ENCODE assay signal across 8 cellular contexts in genomic region chr6:111758608-111759293, GRCh38.
DNase-seq lines count a peak whose midpoint lies in the region; ATAC-seq, FAIRE-seq and TF ChIP-seq lines count a peak whose summit lies in the region.
"Had no signal": no experiment of that assay in that cellular context is flagged by ENCODE, and none has a peak within 500 bp of the region (broad histone marks: within the 10 kb centered on the region; RNA-seq: fewer than 3 reads in every experiment).

No MANE protein-coding gene starts in this region.

- no peak overlapping the region for H4K8ac ChIP-seq in H1 (ENCODE audit: extremely low read depth, insufficient read depth, low read length)

- H3K4me1 ChIP-seq in Loucy (ENCODE audit: insufficient read depth, low read length, poor library complexity, severe bottlenecking) (peaks cover 67% of the 10 kb centered on the region), H1 (replicated peaks in 1 of 4; ENCODE audit: control insufficient read depth in 3 of 4, insufficient read depth in 4 of 4, low read length in 3 of 4) (peaks cover 0 to 15% (median 8%) of the 10 kb centered on the region in 4 experiments; a peak in 5 of 7 replicates), small intestine (ENCODE audit: control insufficient read depth in 2 of 2, insufficient read depth in 1 of 2, low read depth in 1 of 2, low read length in 1 of 2) (peaks cover 0 to 2% of the 10 kb centered on the region in 2 donors)

- H3K9me3 ChIP-seq in Loucy (ENCODE audit: insufficient read depth, low read depth, low read length) = no peaks in the 10 kb centered on the region
- H3K9me3 ChIP-seq in H1 (ENCODE audit: insufficient read depth in 2 of 2, low read depth in 1 of 2, low read length in 1 of 2) = no peaks in the 10 kb centered on the region
- H3K9me3 ChIP-seq in small intestine (ENCODE audit: control insufficient read depth, low read depth) = no peaks in the 10 kb centered on the region

- H3K14ac ChIP-seq in H1 (ENCODE audit: insufficient read length) = no peak overlapping the region

- H3K27me3 ChIP-seq in Loucy (ENCODE audit: insufficient read depth, low read length, poor library complexity, severe bottlenecking) (no peaks in the 10 kb centered on the region), H1 (replicated peaks in 1 of 4; ENCODE audit: control insufficient read depth in 3 of 4, extremely low read depth in 1 of 4, insufficient read depth in 3 of 4, low read length in 3 of 4) (no peaks in the 10 kb centered on the region), small intestine (ENCODE audit: control insufficient read depth in 2 of 2, insufficient read depth in 2 of 2, low read length in 2 of 2) (no peaks in the 10 kb centered on the region)

- peak overlapping the region; percentile 18 for H3K4me3 ChIP-seq in Loucy (ENCODE audit: low read length, poor library complexity, severe bottlenecking)
- H3K4me3 ChIP-seq in H1 (ENCODE audit: extremely low read depth in 1 of 4, insufficient read depth in 2 of 4, low read depth in 3 of 4, low read length in 4 of 4) = no peak overlapping the region
- H3K4me3 ChIP-seq in small intestine (ENCODE audit: low read depth in 1 of 2, low read length in 2 of 2) = peak overlapping the region; percentile 12 to 34

- H2BK15ac ChIP-seq in H1 (ENCODE audit: low read length) = peak overlapping the region; percentile 47; the same call in 1 of the 2 replicates

- H3K79me2 ChIP-seq in Loucy (ENCODE audit: insufficient read depth, low read length) (peaks cover 77% of the 10 kb centered on the region), H1 (ENCODE audit: control insufficient read depth in 1 of 2, insufficient read depth in 2 of 2, low read length in 2 of 2) (peaks cover 0 to 2% of the 10 kb centered on the region in 2 experiments; a peak in 1 of 4 replicates)

- 0 out of 2 replicates have a peak overlapping the region, but pooled peaks have one; percentile 69 for H2BK12ac ChIP-seq in H1 (ENCODE audit: low read depth, low read length)

- H3K9ac ChIP-seq in Loucy (ENCODE audit: low read depth, low read length, poor library complexity, severe bottlenecking) (peak overlapping the region; percentile 30), H1 (replicated peaks in 1 of 4; ENCODE audit: extremely low read depth in 1 of 4, low read depth in 3 of 4, low read length in 3 of 4) (no peak overlapping the region)

- 0 out of 2 replicates have a peak overlapping the region, but pooled peaks have one; percentile 66 for H2BK5ac ChIP-seq in H1 (ENCODE audit: low read depth, low read length)

- no peak for FAIRE-seq in H1 (lab: Jason Lieb, UNC)
- FAIRE-seq in small intestine (lab: Jason Lieb, UNC) = no peak

- H3K18ac ChIP-seq in H1 (ENCODE audit: extremely low read depth, low read length) = peak overlapping the region; percentile 15; the same call in 1 of the 2 replicates

- 0 out of 2 replicates have a peak, but pooled peaks cover under 1% of the 10 kb centered on the region for H3K36me3 ChIP-seq in Loucy (ENCODE audit: insufficient read depth, low read length)
- H3K36me3 ChIP-seq in H1 (ENCODE audit: control insufficient read depth in 2 of 4, insufficient read depth in 4 of 4, low read length in 3 of 4) = no peaks in the 10 kb centered on the region
- H3K36me3 ChIP-seq in small intestine (ENCODE audit: control insufficient read depth in 2 of 2, insufficient read depth in 2 of 2, low read length in 2 of 2) = no peaks in the 10 kb centered on the region

- H3K27ac Mint-ChIP-seq in activated CD4-positive, alpha-beta T cell treated with anti-CD3 and anti-CD28 coated beads, Interleukin-2, amount 10 ng/mL, durations not matched to agents 7 days and 5 days = peak overlapping the region; percentile 95

- TF ChIP-seq CTCF in Loucy (conservative IDR thresholded peaks at IDR 0.05; ENCODE audit: low read length) (no peak), H1 (IDR thresholded peaks at IDR 0.05; ENCODE audit: control extremely low read depth in 1 of 3, insufficient read depth in 1 of 3, low read depth in 1 of 3, low read length in 3 of 3) (no peak)

- no peaks in the 10 kb centered on the region for H3F3A ChIP-seq in Loucy (ENCODE audit: low read depth)

- POLR2A ChIA-PET in activated CD4-positive, alpha-beta T cell treated with anti-CD3 and anti-CD28 coated beads, Interleukin-2, amount 10 ng/mL, durations not matched to agents 7 days and 5 days (lab: Charles Lee) = no interaction called here
- POLR2A ChIA-PET in H1 (lab: Charles Lee; ENCODE audit: partially characterized antibody) (no interaction called here), HEK293T (lab: Yijun Ruan, JAX) (no interaction called here)

- H2BK120ac ChIP-seq in H1 (replicated peaks; ENCODE audit: low read depth, low read length) = no peak overlapping the region

- no peaks in the 10 kb centered on the region for H3K23me2 ChIP-seq in H1 (ENCODE audit: low read depth, low read length)

- H3K9me2 ChIP-seq in Loucy (replicated peaks; ENCODE audit: low read depth, low read length) = no peaks in the 10 kb centered on the region

- no peak for TF ChIP-seq RAD21 in H1 (IDR thresholded peaks at IDR 0.05 in 1 of 2, conservative IDR thresholded peaks at IDR 0.05 in 1 of 2; ENCODE audit: low read depth in 2 of 2, low read length in 2 of 2)

- 93% methylated on average over 11 of the region's 11 CpGs; no CpG with 5 or more reads in 1 of the 2 experiments for WGBS in H1 (ENCODE audit: extremely low coverage in 1 of 2, insufficient coverage in 1 of 2, insufficient read length in 1 of 2, insufficient replicate concordance in 2 of 2, low coverage in 1 of 2, low lambda C conversion rate in 2 of 2, missing lambda C conversion rate in 1 of 2), 2 experiments
- 68 to 82% (median 77%) methylated on average over 11 of the region's 11 CpGs for WGBS in small intestine, 3 donors

- ATAC-seq in HG03342 (IDR thresholded peaks at IDR 0.05; ENCODE audit: unreplicated experiment) = no peak

- H2AK5ac ChIP-seq in H1 (ENCODE audit: low read depth, low read length) = peak overlapping the region; percentile 90; the same call in 1 of the 2 replicates

- H3K4me1 Mint-ChIP-seq in activated CD4-positive, alpha-beta T cell treated with anti-CD3 and anti-CD28 coated beads, Interleukin-2, amount 10 ng/mL, durations not matched to agents 7 days and 5 days = peaks cover 93% of the 10 kb centered on the region

- peaks cover 48% of the 10 kb centered on the region for H3K36me3 Mint-ChIP-seq in activated CD4-positive, alpha-beta T cell treated with anti-CD3 and anti-CD28 coated beads, Interleukin-2, amount 10 ng/mL, durations not matched to agents 7 days and 5 days (ENCODE audit: low read depth)

- no peak for TF ChIP-seq EP300 in H1 (IDR thresholded peaks at IDR 0.05; ENCODE audit: borderline replicate concordance in 1 of 2, low read depth in 2 of 2, low read length in 2 of 2)

- no peak overlapping the region for H3K27ac ChIP-seq in H1 (ENCODE audit: low read depth, low read length)
- peak overlapping the region; percentile 28 to 90 for H3K27ac ChIP-seq in small intestine (ENCODE audit: low read depth in 1 of 2, low read length in 1 of 2)

- DNase-seq in activated CD4-positive, alpha-beta T cell treated with anti-CD3 and anti-CD28 coated beads, Interleukin-2, amount 10 ng/mL, durations not matched to agents 7 days and 5 days = no peak
- DNase-seq in H1 (ENCODE audit: low read depth in 1 of 2, low spot score in 2 of 2) = no peak
- DNase-seq in small intestine = no peak
- DNase-seq in NCI-H187 treated with DMSO at 0.1 percent for 48 hours (lab: John Stamatoyannopoulos, UW) = no peak
- no peak for DNase-seq in HEK293T (ENCODE audit: extremely low spot score)
- DNase-seq: NCI-H1105 had no signal

- no peak overlapping the region; the same call in 1 of the 2 replicates for H2BK20ac ChIP-seq in H1 (ENCODE audit: low read length)

- H2AFZ ChIP-seq in Loucy (ENCODE audit: low read length) (no peak overlapping the region), H1 (ENCODE audit: low read length) (no peak overlapping the region)

- peak overlapping the region; percentile 20 for H4K91ac ChIP-seq in H1 (replicated peaks; ENCODE audit: insufficient read length, low read length)

- CTCF ChIA-PET in activated CD4-positive, alpha-beta T cell treated with anti-CD3 and anti-CD28 coated beads, Interleukin-2, amount 10 ng/mL, durations not matched to agents 7 days and 5 days (lab: Charles Lee) = interaction anchor here (1.1 to 1.3 kb wide), 3 partner anchors 85 to 109 kb away, joined by 3 to 6 read pairs (median 4); no protein-coding TSS in a partner anchor
- CTCF ChIA-PET in H1 (lab: Charles Lee; ENCODE audit: partially characterized antibody) = interaction anchor here (0.6 to 2.8 kb wide), 3 partner anchors 9 to 551 kb away, joined by 3 to 7 read pairs (median 3); no protein-coding TSS in a partner anchor
- CTCF ChIA-PET in HEK293T (lab: Yijun Ruan, JAX) = no interaction called here

- no peak overlapping the region for H4K5ac ChIP-seq in H1 (ENCODE audit: insufficient read length, low read depth, low read length)

- no peak overlapping the region for H3K4ac ChIP-seq in H1 (replicated peaks; ENCODE audit: insufficient read length, low read depth, low read length)

- H4K20me1 ChIP-seq in Loucy (ENCODE audit: insufficient read depth, low read length, poor library complexity, severe bottlenecking) (peaks cover 3% of the 10 kb centered on the region), H1 (replicated peaks in 1 of 2; ENCODE audit: control insufficient read depth in 1 of 2, insufficient read depth in 2 of 2, low read length in 2 of 2) (no peaks in the 10 kb centered on the region)

- H3K9me3 Mint-ChIP-seq in activated CD4-positive, alpha-beta T cell treated with anti-CD3 and anti-CD28 coated beads, Interleukin-2, amount 10 ng/mL, durations not matched to agents 7 days and 5 days = no peaks in the 10 kb centered on the region

- H3K4me2 ChIP-seq in Loucy (ENCODE audit: low read depth, low read length, poor library complexity, severe bottlenecking) (peak overlapping the region; percentile 55), H1 (ENCODE audit: insufficient read depth in 1 of 2, low read depth in 2 of 2, low read length in 2 of 2) (no peak overlapping the region)

- H3K27me3 Mint-ChIP-seq in activated CD4-positive, alpha-beta T cell treated with anti-CD3 and anti-CD28 coated beads, Interleukin-2, amount 10 ng/mL, durations not matched to agents 7 days and 5 days = no peaks in the 10 kb centered on the region

- H3K79me1 ChIP-seq in H1 (ENCODE audit: low read depth, low read length) = no peaks in the 10 kb centered on the region; the same call in 1 of the 2 replicates

- H3K23ac ChIP-seq in H1 (ENCODE audit: insufficient read length) = no peak overlapping the region

- peak overlapping the region; percentile 71 for H3K4me3 Mint-ChIP-seq in activated CD4-positive, alpha-beta T cell treated with anti-CD3 and anti-CD28 coated beads, Interleukin-2, amount 10 ng/mL, durations not matched to agents 7 days and 5 days

- TF ChIP-seq POLR2A in H1 (IDR thresholded peaks at IDR 0.05; ENCODE audit: control extremely low read depth in 1 of 2, low read depth in 2 of 2, low read length in 2 of 2) = no peak

- H3K56ac ChIP-seq in H1 (replicated peaks; ENCODE audit: insufficient read length, low read depth, low read length) = no peak overlapping the region

TF ChIP-seq in H1, 55 proteins besides CTCF, POLR2A, EP300 and RAD21 (continues in another document):
- TF ChIP-seq KDM5A (IDR thresholded peaks at IDR 0.05; ENCODE audit: low read length) = no peak

TF ChIP-seq in HEK293T, 16 proteins besides CTCF, POLR2A, EP300 and RAD21 (continues in another document):
- no peak for TF ChIP-seq ELF4 (IDR thresholded peaks at IDR 0.05)

Comparison
In these comparisons a context has a peak if more than half of its experiments do, and no peak if none do; other contexts are left out.
1. H3K4me3 ChIP-seq: peak in Loucy (single experiment) and small intestine (2 of 2); none in H1 (0 of 4).